In genomic region chr13:111666377-111666776, GRCh38 we compare ENCODE assay signal across 21 cellular contexts.
"Had no signal": no experiment of that assay in that cellular context is flagged by ENCODE, and none has a peak within 500 bp of the region (broad histone marks: within the 10 kb centered on the region; RNA-seq: fewer than 3 reads in every experiment).

No MANE protein-coding gene starts in this region.

- H3K27me3 ChIP-seq: testis, upper lobe of left lung had no signal

- H3K4me1 Mint-ChIP-seq: activated B cell treated with CpG ODN at 0.5 μM for 24 hours; activated CD4-positive, alpha-beta T cell treated with anti-CD3 and anti-CD28 coated beads for 36 hours; activated naive CD4-positive, alpha-beta T cell treated with anti-CD3 and anti-CD28 coated beads, Interleukin-2, amount 10 ng/mL, durations not matched to agents 7 days and 5 days; stimulated activated naive B cell treated with anti-CD40 and anti-IgM and Interleukin-4, amounts not matched to agents 10 μg/mL and 1 μg/mL and 100 μg/mL, for 72 hours had no signal

- H3K4me1 ChIP-seq: heart left ventricle, testis had no signal

- H3K9me3 ChIP-seq: heart left ventricle, mucosa of descending colon, testis, upper lobe of left lung had no signal

- H3K27ac ChIP-seq: epithelial cell of prostate, heart left ventricle, testis, upper lobe of left lung had no signal

- H3K36me3 ChIP-seq: heart left ventricle, upper lobe of left lung had no signal

- H3K27me3 Mint-ChIP-seq: activated B cell treated with CpG ODN at 0.5 μM for 24 hours; activated naive CD4-positive, alpha-beta T cell treated with anti-CD3 and anti-CD28 coated beads, Interleukin-2, amount 10 ng/mL, durations not matched to agents 7 days and 5 days; dendritic cell treated with granulocyte-macrophage colony-stimulating factor and Interleukin-4, amounts not matched to agents 40 ng/mL and 50 ng/mL, for 4 days had no signal

- H3K36me3 Mint-ChIP-seq: activated CD4-positive, alpha-beta memory T cell treated with anti-CD3 and anti-CD28 coated beads for 36 hours; activated naive CD4-positive, alpha-beta T cell treated with anti-CD3 and anti-CD28 coated beads, Interleukin-2, amount 10 ng/mL, durations not matched to agents 7 days and 5 days; stimulated activated naive B cell treated with anti-CD40 and anti-IgM and Interleukin-4, amounts not matched to agents 10 μg/mL and 1 μg/mL and 100 μg/mL, for 72 hours had no signal

- ATAC-seq: activated CD4-positive, alpha-beta T cell treated with anti-CD3 and anti-CD28 coated beads for 36 hours; heart left ventricle; left cardiac atrium; mucosa of descending colon; stimulated activated naive B cell treated with anti-CD40 and anti-IgM and Interleukin-4, amounts not matched to agents 10 μg/mL and 1 μg/mL and 100 μg/mL, for 72 hours; T-helper 17 cell had no signal

- H3K9me3 Mint-ChIP-seq: activated B cell treated with CpG ODN at 0.5 μM for 24 hours; activated CD4-positive, alpha-beta memory T cell treated with anti-CD3 and anti-CD28 coated beads for 36 hours; activated naive CD4-positive, alpha-beta T cell treated with anti-CD3 and anti-CD28 coated beads, Interleukin-2, amount 10 ng/mL, durations not matched to agents 7 days and 5 days; dendritic cell treated with granulocyte-macrophage colony-stimulating factor and Interleukin-4, amounts not matched to agents 40 ng/mL and 50 ng/mL, for 4 days had no signal

- H3K4me3 ChIP-seq: heart left ventricle, mucosa of descending colon, testis, upper lobe of left lung had no signal

- H3K4me3 Mint-ChIP-seq: activated B cell treated with CpG ODN at 0.5 μM for 24 hours; activated CD4-positive, alpha-beta memory T cell treated with anti-CD3 and anti-CD28 coated beads for 36 hours; activated CD4-positive, alpha-beta T cell treated with anti-CD3 and anti-CD28 coated beads for 36 hours; activated naive CD4-positive, alpha-beta T cell treated with anti-CD3 and anti-CD28 coated beads, Interleukin-2, amount 10 ng/mL, durations not matched to agents 7 days and 5 days; dendritic cell treated with granulocyte-macrophage colony-stimulating factor and Interleukin-4, amounts not matched to agents 40 ng/mL and 50 ng/mL, for 4 days; stimulated activated naive B cell treated with anti-CD40 and anti-IgM and Interleukin-4, amounts not matched to agents 10 μg/mL and 1 μg/mL and 100 μg/mL, for 72 hours; T-helper 17 cell had no signal

- H3K27ac Mint-ChIP-seq: activated B cell treated with CpG ODN at 0.5 μM for 24 hours; activated CD4-positive, alpha-beta memory T cell treated with anti-CD3 and anti-CD28 coated beads for 36 hours; activated CD4-positive, alpha-beta T cell treated with anti-CD3 and anti-CD28 coated beads for 36 hours; activated naive CD4-positive, alpha-beta T cell treated with anti-CD3 and anti-CD28 coated beads, Interleukin-2, amount 10 ng/mL, durations not matched to agents 7 days and 5 days; dendritic cell treated with granulocyte-macrophage colony-stimulating factor and Interleukin-4, amounts not matched to agents 40 ng/mL and 50 ng/mL, for 4 days; progenitor cell of endocrine pancreas; stimulated activated naive B cell treated with anti-CD40 and anti-IgM and Interleukin-4, amounts not matched to agents 10 μg/mL and 1 μg/mL and 100 μg/mL, for 72 hours; T-helper 17 cell had no signal

- DNase-seq: activated B cell treated with CpG ODN at 0.5 μM for 24 hours; activated CD4-positive, alpha-beta memory T cell treated with anti-CD3 and anti-CD28 coated beads for 36 hours; activated CD4-positive, alpha-beta T cell treated with anti-CD3 and anti-CD28 coated beads for 36 hours; activated naive CD4-positive, alpha-beta T cell treated with anti-CD3 and anti-CD28 coated beads, Interleukin-2, amount 10 ng/mL, durations not matched to agents 7 days and 5 days; activated T-cell treated with anti-CD3 and anti-CD28 coated beads, Interleukin-2, amount 50 U/mL, for 48 hours; amygdala; heart left ventricle; left cardiac atrium; mesenchymal stem cell; mucosa of descending colon; occipital lobe; retina; stimulated activated CD4-positive, alpha-beta T cell treated with anti-CD3 and anti-CD28 coated beads, Interleukin-2, amount 100 ng/mL, for 48 hours; stimulated activated CD8-positive, alpha-beta memory T cell treated with anti-CD3 and anti-CD28 coated beads, Interleukin-4, amount 100 ng/mL, for 48 hours; stimulated activated naive B cell treated with anti-CD40 and anti-IgM and Interleukin-4, amounts not matched to agents 10 μg/mL and 1 μg/mL and 100 μg/mL, for 72 hours; T-helper 17 cell; testis had no signal
